1 cellular context compared by ENCODE assay signal in the genomic region with DNA sequence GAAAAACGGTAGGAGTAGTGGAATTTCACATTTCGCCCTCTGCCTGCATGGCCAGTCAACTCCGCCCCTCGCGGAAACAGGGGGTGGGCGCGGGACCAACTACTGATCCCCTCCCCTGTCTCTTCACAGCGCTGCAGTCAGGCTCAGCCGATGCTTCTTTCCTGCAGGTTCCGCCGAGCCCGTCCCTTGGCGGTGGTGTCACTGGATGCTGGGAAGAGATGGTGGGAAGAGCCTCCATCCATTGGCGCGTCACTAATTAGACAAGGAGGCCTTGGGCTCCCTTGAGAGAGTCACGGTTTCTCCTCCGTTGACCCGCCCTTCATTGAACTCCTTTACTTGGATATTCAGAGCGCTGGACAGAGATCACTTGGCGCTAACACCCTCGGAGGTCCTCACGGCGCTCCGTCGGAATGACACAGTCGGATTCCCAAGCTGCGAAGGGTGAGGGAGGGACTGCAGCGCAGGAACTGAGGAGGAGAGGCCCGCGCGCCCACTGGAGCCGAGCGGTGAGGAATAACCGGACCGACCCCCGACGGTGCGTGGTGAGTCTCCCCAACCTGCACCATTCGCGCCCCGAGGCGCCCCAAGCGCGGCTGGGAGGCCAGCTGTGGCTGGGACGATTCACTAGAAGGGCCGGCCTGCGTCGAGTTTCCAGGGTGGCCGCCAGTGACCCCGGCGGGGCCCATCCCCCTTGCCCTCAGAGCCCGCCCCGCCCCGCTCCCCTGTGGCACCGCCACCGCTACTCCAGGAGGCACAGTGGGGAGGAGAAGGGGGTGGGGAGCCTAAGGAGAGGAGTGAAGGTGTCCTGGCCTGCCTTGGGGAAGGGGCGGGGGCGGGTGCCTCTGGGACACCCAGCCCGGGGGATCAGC.
TF ChIP-seq lines count a peak whose summit lies in the region.

No MANE protein-coding gene starts in this region.

TF ChIP-seq in SK-N-SH treated with all-trans-retinoic acid at 6 μM for 48 hours, 23 proteins besides CTCF, POLR2A, EP300 and RAD21 (continued from another document):
- TF ChIP-seq, protein P1, sequence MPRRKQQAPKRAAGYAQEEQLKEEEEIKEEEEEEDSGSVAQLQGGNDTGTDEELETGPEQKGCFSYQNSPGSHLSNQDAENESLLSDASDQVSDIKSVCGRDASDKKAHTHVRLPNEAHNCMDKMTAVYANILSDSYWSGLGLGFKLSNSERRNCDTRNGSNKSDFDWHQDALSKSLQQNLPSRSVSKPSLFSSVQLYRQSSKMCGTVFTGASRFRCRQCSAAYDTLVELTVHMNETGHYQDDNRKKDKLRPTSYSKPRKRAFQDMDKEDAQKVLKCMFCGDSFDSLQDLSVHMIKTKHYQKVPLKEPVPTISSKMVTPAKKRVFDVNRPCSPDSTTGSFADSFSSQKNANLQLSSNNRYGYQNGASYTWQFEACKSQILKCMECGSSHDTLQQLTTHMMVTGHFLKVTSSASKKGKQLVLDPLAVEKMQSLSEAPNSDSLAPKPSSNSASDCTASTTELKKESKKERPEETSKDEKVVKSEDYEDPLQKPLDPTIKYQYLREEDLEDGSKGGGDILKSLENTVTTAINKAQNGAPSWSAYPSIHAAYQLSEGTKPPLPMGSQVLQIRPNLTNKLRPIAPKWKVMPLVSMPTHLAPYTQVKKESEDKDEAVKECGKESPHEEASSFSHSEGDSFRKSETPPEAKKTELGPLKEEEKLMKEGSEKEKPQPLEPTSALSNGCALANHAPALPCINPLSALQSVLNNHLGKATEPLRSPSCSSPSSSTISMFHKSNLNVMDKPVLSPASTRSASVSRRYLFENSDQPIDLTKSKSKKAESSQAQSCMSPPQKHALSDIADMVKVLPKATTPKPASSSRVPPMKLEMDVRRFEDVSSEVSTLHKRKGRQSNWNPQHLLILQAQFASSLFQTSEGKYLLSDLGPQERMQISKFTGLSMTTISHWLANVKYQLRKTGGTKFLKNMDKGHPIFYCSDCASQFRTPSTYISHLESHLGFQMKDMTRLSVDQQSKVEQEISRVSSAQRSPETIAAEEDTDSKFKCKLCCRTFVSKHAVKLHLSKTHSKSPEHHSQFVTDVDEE (CRISPR knock-in tag; IDR thresholded peaks at IDR 0.05): no peak
TF ChIP-seq in SK-N-SH treated with all-trans-retinoic acid at 6 μM for 48 hours: peak in this region for 0.
